ENCODE assay signal across 13 cellular contexts in the genomic region with DNA sequence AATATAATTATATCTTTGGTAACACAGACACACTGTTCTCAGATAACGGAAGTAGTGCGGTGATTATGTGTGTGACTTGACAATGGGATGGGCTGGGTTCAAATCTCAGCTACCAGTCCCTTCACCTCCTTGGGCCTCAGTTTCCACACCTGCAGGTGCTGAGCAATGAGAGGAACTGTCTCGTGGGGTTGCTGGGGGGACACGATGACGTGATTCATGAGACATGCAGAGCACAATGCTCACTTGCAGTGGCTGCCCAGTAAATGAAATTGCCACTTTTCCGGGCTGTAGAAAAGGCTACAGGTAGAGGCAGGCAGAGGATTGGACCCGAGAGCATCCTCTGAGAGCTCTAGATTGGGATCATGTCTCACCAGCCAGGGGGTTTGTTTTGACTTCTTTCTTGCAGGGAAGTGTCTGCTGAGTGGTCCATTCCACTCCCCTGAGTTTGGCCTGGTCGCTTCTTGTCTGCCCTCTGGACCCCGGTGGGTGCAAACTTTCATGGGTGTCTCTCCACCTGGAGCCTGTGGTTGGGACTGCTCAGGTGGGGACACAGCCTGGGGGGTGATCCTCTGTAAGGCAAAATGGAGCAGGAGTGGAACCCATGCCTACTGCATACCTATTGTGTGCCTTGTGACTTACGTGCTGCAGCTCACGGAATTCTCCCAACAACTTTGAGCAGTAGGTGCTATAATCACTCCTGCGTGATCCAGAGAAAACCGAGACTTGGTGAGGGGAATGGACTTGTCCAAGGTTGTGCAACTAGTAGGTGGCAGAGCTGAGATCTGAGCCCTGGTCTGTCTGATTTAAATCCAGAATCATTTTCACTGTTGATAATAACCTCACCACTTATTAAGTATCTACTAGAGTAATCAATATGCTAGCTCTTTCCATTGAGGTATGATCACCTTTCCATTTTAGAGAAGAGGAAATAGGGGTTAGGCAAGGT.
DNase-seq lines count a peak whose midpoint lies in the region; ATAC-seq and TF ChIP-seq lines count a peak whose summit lies in the region.
"Had no signal": no experiment of that assay in that cellular context is flagged by ENCODE, and none has a peak within 500 bp of the region (broad histone marks: within the 10 kb centered on the region; RNA-seq: fewer than 3 reads in every experiment).

No MANE protein-coding gene starts in this region.

- CTCF ChIA-PET in CD4-positive, alpha-beta T cell (lab: Charles Lee): no interaction called here
- CTCF ChIA-PET in IMR-90 (lab: Yijun Ruan, JAX): interaction anchor here (0.6 kb wide), 1 partner anchor 111 kb away, joined by 6 read pairs; no protein-coding TSS in a partner anchor

- no peaks in the 10 kb centered on the region for H4K20me1 ChIP-seq in IMR-90 (ENCODE audit: insufficient read depth, low read length)

- peak overlapping the region; percentile 81 for H3K27ac Mint-ChIP-seq in CD4-positive, alpha-beta T cell

- no peak overlapping the region for H4K5ac ChIP-seq in IMR-90 (ENCODE audit: low read depth, low read length)

- no peaks in the 10 kb centered on the region for H3K27me3 Mint-ChIP-seq in CD4-positive, alpha-beta T cell

- H3K4me1 ChIP-seq in IMR-90 (ENCODE audit: control insufficient read depth, insufficient read depth, low read length) (peaks cover 22% of the 10 kb centered on the region), adrenal gland (replicated peaks in 1 of 2) (peaks cover 23 to 33% of the 10 kb centered on the region in 2 donors), sigmoid colon (peaks cover 0 to 9% (median 0%) of the 10 kb centered on the region in 4 donors)

- H2BK5ac ChIP-seq in IMR-90 (ENCODE audit: low read depth, low read length, poor library complexity, severe bottlenecking): no peak overlapping the region

- H3K9ac ChIP-seq in IMR-90 (ENCODE audit: low read depth, low read length): no peak overlapping the region

- no peaks in the 10 kb centered on the region for H3K36me3 Mint-ChIP-seq in CD4-positive, alpha-beta T cell (ENCODE audit: low read depth)

- H4K8ac ChIP-seq in IMR-90 (ENCODE audit: low read depth in 2 of 2, low read length in 2 of 2): no peak overlapping the region

- TF ChIP-seq POLR2A in IMR-90 (IDR thresholded peaks at IDR 0.05; ENCODE audit: low read depth, low read length): no peak
- no peak for TF ChIP-seq POLR2A in adrenal gland (IDR thresholded peaks at IDR 0.05)
- no peak for TF ChIP-seq POLR2A in sigmoid colon (IDR thresholded peaks at IDR 0.05)

- 90% methylated on average over 5 of the region's 13 CpGs; no CpG with 5 or more reads in 1 of the 2 experiments for WGBS in IMR-90 (ENCODE audit: extremely low coverage in 2 of 2, insufficient read length in 1 of 2), 2 experiments
- 92 to 96% (median 95%) methylated on average over 9 to 13 of the region's 13 CpGs for WGBS in adrenal gland, 4 donors
- 95% methylated on average over 13 of the region's 13 CpGs for WGBS in sigmoid colon, 2 donors

- H3K36me3 ChIP-seq in IMR-90 (ENCODE audit: control insufficient read depth, insufficient read depth, low read length): no peaks in the 10 kb centered on the region
- no peaks in the 10 kb centered on the region for H3K36me3 ChIP-seq in adrenal gland (replicated peaks in 1 of 2)
- no peaks in the 10 kb centered on the region for H3K36me3 ChIP-seq in sigmoid colon

- H3K79me1 ChIP-seq in IMR-90 (ENCODE audit: low read depth in 1 of 2, low read length in 2 of 2): peaks cover 0 to 3% of the 10 kb centered on the region in 2 experiments; a peak in 1 of 4 replicates

- H3K27ac ChIP-seq in CD4-positive, alpha-beta T cell (ENCODE audit: low read depth, low read length): no peak overlapping the region
- no peak overlapping the region for H3K27ac ChIP-seq in IMR-90 (ENCODE audit: insufficient read depth, low read length)
- H3K27ac ChIP-seq in adrenal gland: peak overlapping the region in 3 of 5 donors; percentile 84 to 94 (median 87)
- H3K27ac ChIP-seq in sigmoid colon: peak overlapping the region in 3 of 4 donors; percentile 2 to 53 (median 34)
- H3K27ac ChIP-seq: C4-2B, foreskin keratinocyte had no signal

- peaks cover 13% of the 10 kb centered on the region for H3K9me1 ChIP-seq in IMR-90 (ENCODE audit: insufficient read depth, low read length)

- no peaks in the 10 kb centered on the region for H3K9me3 ChIP-seq in CD4-positive, alpha-beta T cell (ENCODE audit: control insufficient read depth, low read length)
- H3K9me3 ChIP-seq in IMR-90 (ENCODE audit: control insufficient read depth, insufficient read depth, low read length) (no peaks in the 10 kb centered on the region), adrenal gland (replicated peaks in 1 of 3) (no peaks in the 10 kb centered on the region), sigmoid colon (no peaks in the 10 kb centered on the region)

- H2BK15ac ChIP-seq in IMR-90 (ENCODE audit: low read depth, low read length): peak overlapping the region; percentile 99; the same call in 2 of the 3 replicates

- no peak for TF ChIP-seq CTCF in CD4-positive, alpha-beta T cell (IDR thresholded peaks at IDR 0.05)
- TF ChIP-seq CTCF in IMR-90 (conservative IDR thresholded peaks at IDR 0.05; ENCODE audit: low read depth, low read length): no peak
- no peak for TF ChIP-seq CTCF in adrenal gland (IDR thresholded peaks at IDR 0.05)
- no peak for TF ChIP-seq CTCF in sigmoid colon (IDR thresholded peaks at IDR 0.05)

- H3K4me2 ChIP-seq in IMR-90 (ENCODE audit: low read depth, low read length): no peak overlapping the region

- H3K27me3 ChIP-seq in CD4-positive, alpha-beta T cell (ENCODE audit: control insufficient read depth, insufficient read depth, low read length): no peaks in the 10 kb centered on the region
- no peaks in the 10 kb centered on the region for H3K27me3 ChIP-seq in IMR-90 (ENCODE audit: control insufficient read depth, insufficient read depth, low read length)
- no peaks in the 10 kb centered on the region for H3K27me3 ChIP-seq in adrenal gland
- H3K27me3 ChIP-seq in sigmoid colon: no peaks in the 10 kb centered on the region
- H3K27me3 ChIP-seq: foreskin keratinocyte had no signal

- in situ Hi-C loops in IMR-90 (cut with MboI; ENCODE audit: low sequenced_read_pairs): no loop called here

- H3K18ac ChIP-seq in IMR-90 (ENCODE audit: low read depth, low read length): no peak overlapping the region

- BruUV-seq in IMR-90 (replicated peaks; lab: Mats Ljungman, UMichigan): no TSS peak

- H4K91ac ChIP-seq in IMR-90 (ENCODE audit: insufficient read depth, low read depth, low read length): peak overlapping the region; percentile 24; the same call in 1 of the 2 replicates

- H2BK120ac ChIP-seq in IMR-90 (ENCODE audit: low read depth, low read length): no peak overlapping the region

- no peak overlapping the region for H2AK9ac ChIP-seq in IMR-90 (replicated peaks; ENCODE audit: low read depth, low read length, poor library complexity)

- H3K9me3 Mint-ChIP-seq in CD4-positive, alpha-beta T cell: no peaks in the 10 kb centered on the region

- peak overlapping the region; percentile 72 for H2AK5ac ChIP-seq in IMR-90 (ENCODE audit: low read depth, low read length)

- H3K4me3 Mint-ChIP-seq in CD4-positive, alpha-beta T cell: no peak overlapping the region

- no peak for ATAC-seq in CD4-positive, alpha-beta T cell (ENCODE audit: poor library complexity)
- ATAC-seq in IMR-90 (ENCODE audit: low read depth): no peak
- ATAC-seq: foreskin keratinocyte had no signal

- H3K23ac ChIP-seq in IMR-90 (ENCODE audit: low read depth, low read length): no peak overlapping the region

- POLR2A ChIA-PET in CD4-positive, alpha-beta T cell (lab: Charles Lee): interaction anchor here (1.6 kb wide), 1 partner anchor 10 kb away, joined by 5 read pairs; no protein-coding TSS in a partner anchor
- POLR2A ChIA-PET in IMR-90 (lab: Charles Lee; ENCODE audit: unreplicated experiment): no interaction called here

- intact Hi-C loops in CD4-positive, alpha-beta T cell (cut with DNase I, micrococcal nuclease): no loop called here
- intact Hi-C loops in IMR-90 (cut with micrococcal nuclease) (no loop called here), adrenal gland (cut with DNase I) (no loop called here), sigmoid colon (cut with DNase I) (no loop called here)

- TF ChIP-seq RAD21 in IMR-90 (IDR thresholded peaks at IDR 0.05; ENCODE audit: low read length): no peak

- DNase-seq in CD4-positive, alpha-beta T cell: no peak
- no peak for DNase-seq in IMR-90
- DNase-seq in adrenal gland: peak in 1 of 7 donors; percentile 14
- peak; percentile 56 for DNase-seq in sigmoid colon
- no peak for DNase-seq in NCI-H1436 (lab: John Stamatoyannopoulos, UW)
- DNase-seq in kidney tubule cell (ENCODE audit: low spot score): no peak
- DNase-seq in NCI-H2171 (lab: John Stamatoyannopoulos, UW): no peak
- DNase-seq in 8988T: no peak
- DNase-seq: effector CD8-positive, alpha-beta T cell; foreskin keratinocyte; NCI-H2029 treated with DMSO at 0.1 percent for 48 hours; SHP77 treated with DMSO at 0.1 percent for 48 hours had no signal

- H3K4me3 ChIP-seq in IMR-90 (ENCODE audit: insufficient read depth, low read depth, low read length) (no peak overlapping the region), adrenal gland (no peak overlapping the region), sigmoid colon (no peak overlapping the region)

- H3K14ac ChIP-seq in IMR-90 (replicated peaks; ENCODE audit: low read depth, low read length): no peak overlapping the region; the same call in 1 of the 2 replicates

- H3K4me1 Mint-ChIP-seq in CD4-positive, alpha-beta T cell (ENCODE audit: low read depth): peaks cover 34% of the 10 kb centered on the region

- no peak overlapping the region for H2BK20ac ChIP-seq in IMR-90 (ENCODE audit: low read depth, low read length)

- no peak for TF ChIP-seq EP300 in sigmoid colon (IDR thresholded peaks at IDR 0.05)

- H2AFZ ChIP-seq in IMR-90 (replicated peaks; ENCODE audit: low read length, poor library complexity): peak overlapping the region; percentile 8

- H3K4ac ChIP-seq in IMR-90 (ENCODE audit: low read depth, low read length): peak overlapping the region; percentile 29

- dilution Hi-C loops in IMR-90 (cut with HindIII; ENCODE audit: low sequenced_read_pairs, unreplicated experiment): no loop called here

- H3K56ac ChIP-seq in IMR-90 (ENCODE audit: extremely low read depth, insufficient read depth, low read length): no peak overlapping the region

TF ChIP-seq in IMR-90, 13 proteins besides CTCF, POLR2A, EP300 and RAD21 (continues in another document):
- TF ChIP-seq RCOR1 (IDR thresholded peaks at IDR 0.05; ENCODE audit: insufficient replicate concordance, low read length) (no peak), BHLHE40 (IDR thresholded peaks at IDR 0.05; ENCODE audit: low read depth, low read length) (no peak), MAZ (IDR thresholded peaks at IDR 0.05; ENCODE audit: borderline replicate concordance, low read depth, low read length) (no peak), FOS (IDR thresholded peaks at IDR 0.05; ENCODE audit: low read depth, low read length) (no peak), SMC3 (IDR thresholded peaks at IDR 0.05; ENCODE audit: low read depth, low read length) (no peak), CHD1 (IDR thresholded peaks at IDR 0.05; ENCODE audit: low read depth, low read length) (no peak), NFE2L2 (IDR thresholded peaks at IDR 0.05; ENCODE audit: low read depth, low read length) (no peak), MAFK (IDR thresholded peaks at IDR 0.05; ENCODE audit: low read depth, low read length) (no peak), CEBPB (IDR thresholded peaks at IDR 0.05; ENCODE audit: low read depth, low read length) (no peak), MXI1 (IDR thresholded peaks at IDR 0.05; ENCODE audit: borderline replicate concordance, low read depth, low read length) (no peak)

Comparison
In these comparisons a context has a peak if more than half of its experiments do, and no peak if none do; other contexts are left out.
1. H3K27ac ChIP-seq: peak in adrenal gland (3 of 5) and sigmoid colon (3 of 4); none in CD4-positive, alpha-beta T cell (single experiment) and IMR-90 (single experiment).